In the genomic region with DNA sequence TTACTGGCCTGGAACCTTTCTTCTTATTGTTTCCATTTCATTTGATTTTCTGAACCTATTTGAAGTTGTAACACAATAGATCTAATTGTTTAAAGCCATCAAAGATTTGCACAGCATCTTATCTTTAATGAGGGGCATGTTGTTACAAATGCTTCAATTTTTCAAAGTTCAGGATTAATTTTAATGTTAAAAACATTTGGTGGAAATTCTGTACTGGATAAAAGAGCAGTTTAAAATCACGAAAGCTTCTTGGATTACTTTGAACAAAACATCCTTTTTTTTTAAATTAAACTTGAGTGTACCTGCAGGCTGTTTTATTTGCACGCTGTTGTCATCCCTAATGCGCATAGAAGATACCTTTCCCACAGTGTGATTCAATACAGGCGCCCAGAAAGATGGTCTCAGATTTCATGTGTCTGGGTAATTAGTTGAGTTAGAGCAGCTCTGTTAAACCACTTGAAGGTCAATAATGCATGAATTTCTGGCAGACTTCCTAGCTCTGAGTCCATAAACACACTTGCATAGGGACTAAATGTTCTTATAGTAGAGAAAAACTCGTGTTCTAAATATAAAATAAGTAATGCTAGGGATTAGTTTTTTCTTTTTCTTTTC, we compare ENCODE assay signal across 9 cellular contexts. TPM values are rescaled to one million over a fixed set of nuclear protein-coding genes. Genes with fewer than 3 reads are reported as not detected.
A peak's percentile ranks its signal among the peaks of the same experiment; 100 is the strongest.
DNase-seq lines count a peak whose midpoint lies in the region; ATAC-seq and TF ChIP-seq lines count a peak whose summit lies in the region.
"Had no signal": no experiment of that assay in that cellular context is flagged by ENCODE, and none has a peak within 500 bp of the region (broad histone marks: within the 10 kb centered on the region; RNA-seq: fewer than 3 reads in every experiment).

No MANE protein-coding gene starts in this region.

- POLR2A ChIA-PET in WTC11 (lab: Charles Lee), result interaction anchor here (0.7 kb wide), 1 partner anchor 14 kb away, joined by 5 read pairs; no protein-coding TSS in a partner anchor

- peaks cover 13% of the 10 kb centered on the region for H3K27me3 Mint-ChIP-seq in WTC11 (ENCODE audit: low read depth)

- TF ChIP-seq CTCF in WTC11 (IDR thresholded peaks at IDR 0.05), result no peak

- peaks cover 25% of the 10 kb centered on the region for H3K9me3 Mint-ChIP-seq in WTC11

- peaks cover 19% of the 10 kb centered on the region for H3K36me3 Mint-ChIP-seq in WTC11
- H3K36me3 Mint-ChIP-seq: CD4-positive, CD25-positive, alpha-beta regulatory T cell had no signal

- peak overlapping the region; percentile 20; the same call in 1 of the 2 replicates for H3K4me3 Mint-ChIP-seq in WTC11
- H3K4me3 Mint-ChIP-seq: CD4-positive, CD25-positive, alpha-beta regulatory T cell had no signal

- peaks cover 34% of the 10 kb centered on the region for H3K4me1 Mint-ChIP-seq in WTC11

- H3K27ac Mint-ChIP-seq in WTC11, result peak overlapping the region; percentile 44
- H3K27ac Mint-ChIP-seq: CD4-positive, CD25-positive, alpha-beta regulatory T cell had no signal

- DNase-seq in ACHN, result peak; percentile 58
- DNase-seq in NCI-H1417 (lab: John Stamatoyannopoulos, UW), result peak; percentile 76 to 97 (median 94)
- DNase-seq in WTC11 (ENCODE audit: low spot score), result no peak
- DNase-seq in left lobe of liver (ENCODE audit: low spot score), result no peak
- DNase-seq in NOMO-1 treated with DMSO at 0.1 percent for 48 hours (lab: John Stamatoyannopoulos, UW; ENCODE audit: unreplicated experiment), result no peak
- no peak for DNase-seq in stimulated activated CD8-positive, alpha-beta memory T cell treated with anti-CD3 and anti-CD28 coated beads, Interleukin-4, amount 100 ng/mL, for 48 hours
- DNase-seq: CD4-positive, CD25-positive, alpha-beta regulatory T cell had no signal

- in situ Hi-C loops in ACHN (cut with HindIII; ENCODE audit: low pct_ligation_motif_present, low pct_unique_long_range_greater_than_20kb, low sequenced_read_pairs), result no loop called here

- ATAC-seq in WTC11 (no peak), left lobe of liver (peak; percentile 34), HG03196 (IDR thresholded peaks at IDR 0.05; ENCODE audit: unreplicated experiment) (no peak), GM18909 (IDR thresholded peaks at IDR 0.05; ENCODE audit: poor library complexity, unreplicated experiment) (no peak)

- CTCF ChIA-PET in WTC11 (lab: Charles Lee), result interaction anchor here (1.0 to 1.1 kb wide), 2 partner anchors 9 to 44 kb away, joined by 5 to 7 read pairs; a partner anchor contains a TSS

TF ChIP-seq in WTC11, 78 proteins besides CTCF, POLR2A, EP300 and RAD21:
- TF ChIP-seq KAT7 (CRISPR knock-in tag; IDR thresholded peaks at IDR 0.05; ENCODE audit: borderline replicate concordance), result no peak
- no peak for TF ChIP-seq OVOL2 (CRISPR knock-in tag; IDR thresholded peaks at IDR 0.05; ENCODE audit: borderline replicate concordance)
- no peak for TF ChIP-seq ZBTB21 (CRISPR knock-in tag; IDR thresholded peaks at IDR 0.05; ENCODE audit: borderline replicate concordance)
- no peak for TF ChIP-seq FOXP1 (CRISPR knock-in tag; IDR thresholded peaks at IDR 0.05; ENCODE audit: borderline replicate concordance)
- TF ChIP-seq, protein P1, sequence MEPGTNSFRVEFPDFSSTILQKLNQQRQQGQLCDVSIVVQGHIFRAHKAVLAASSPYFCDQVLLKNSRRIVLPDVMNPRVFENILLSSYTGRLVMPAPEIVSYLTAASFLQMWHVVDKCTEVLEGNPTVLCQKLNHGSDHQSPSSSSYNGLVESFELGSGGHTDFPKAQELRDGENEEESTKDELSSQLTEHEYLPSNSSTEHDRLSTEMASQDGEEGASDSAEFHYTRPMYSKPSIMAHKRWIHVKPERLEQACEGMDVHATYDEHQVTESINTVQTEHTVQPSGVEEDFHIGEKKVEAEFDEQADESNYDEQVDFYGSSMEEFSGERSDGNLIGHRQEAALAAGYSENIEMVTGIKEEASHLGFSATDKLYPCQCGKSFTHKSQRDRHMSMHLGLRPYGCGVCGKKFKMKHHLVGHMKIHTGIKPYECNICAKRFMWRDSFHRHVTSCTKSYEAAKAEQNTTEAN (CRISPR knock-in tag; IDR thresholded peaks at IDR 0.05), result no peak
- TF ChIP-seq HMGA2 (CRISPR knock-in tag; IDR thresholded peaks at IDR 0.05), result no peak
- TF ChIP-seq, protein P2, sequence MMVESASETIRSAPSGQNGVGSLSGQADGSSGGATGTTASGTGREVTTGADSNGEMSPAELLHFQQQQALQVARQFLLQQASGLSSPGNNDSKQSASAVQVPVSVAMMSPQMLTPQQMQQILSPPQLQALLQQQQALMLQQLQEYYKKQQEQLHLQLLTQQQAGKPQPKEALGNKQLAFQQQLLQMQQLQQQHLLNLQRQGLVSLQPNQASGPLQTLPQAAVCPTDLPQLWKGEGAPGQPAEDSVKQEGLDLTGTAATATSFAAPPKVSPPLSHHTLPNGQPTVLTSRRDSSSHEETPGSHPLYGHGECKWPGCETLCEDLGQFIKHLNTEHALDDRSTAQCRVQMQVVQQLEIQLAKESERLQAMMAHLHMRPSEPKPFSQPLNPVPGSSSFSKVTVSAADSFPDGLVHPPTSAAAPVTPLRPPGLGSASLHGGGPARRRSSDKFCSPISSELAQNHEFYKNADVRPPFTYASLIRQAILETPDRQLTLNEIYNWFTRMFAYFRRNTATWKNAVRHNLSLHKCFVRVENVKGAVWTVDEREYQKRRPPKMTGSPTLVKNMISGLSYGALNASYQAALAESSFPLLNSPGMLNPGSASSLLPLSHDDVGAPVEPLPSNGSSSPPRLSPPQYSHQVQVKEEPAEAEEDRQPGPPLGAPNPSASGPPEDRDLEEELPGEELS (CRISPR knock-in tag; IDR thresholded peaks at IDR 0.05), result no peak

RNA-seq across cellular contexts. Expression of a gene that starts 29.3 kb away (rescaled TPM):
- 37.1 to 43.4 TPM (median 42.9 TPM) in 3 replicates for total RNA-seq in WTC11 (2021)
- 6.4 TPM for total RNA-seq in left lobe of liver

RNA-seq across cellular contexts. Expression of a gene that starts 44.5 kb away (rescaled TPM):
- total RNA-seq in WTC11 (2021) (1.6 to 1.9 TPM (median 1.6 TPM) in 3 replicates), left lobe of liver (0.60 TPM)

Comparison
In these comparisons a context has a peak if more than half of its experiments do, and no peak if none do; other contexts are left out.
1. DNase-seq: peak in ACHN (single experiment) and NCI-H1417 (3 of 3); none in WTC11 (single experiment), left lobe of liver (single experiment), NOMO-1 treated with DMSO at 0.1 percent for 48 hours (single experiment) and stimulated activated CD8-positive, alpha-beta memory T cell treated with anti-CD3 and anti-CD28 coated beads, Interleukin-4, amount 100 ng/mL, for 48 hours (single experiment).